In the genomic region with DNA sequence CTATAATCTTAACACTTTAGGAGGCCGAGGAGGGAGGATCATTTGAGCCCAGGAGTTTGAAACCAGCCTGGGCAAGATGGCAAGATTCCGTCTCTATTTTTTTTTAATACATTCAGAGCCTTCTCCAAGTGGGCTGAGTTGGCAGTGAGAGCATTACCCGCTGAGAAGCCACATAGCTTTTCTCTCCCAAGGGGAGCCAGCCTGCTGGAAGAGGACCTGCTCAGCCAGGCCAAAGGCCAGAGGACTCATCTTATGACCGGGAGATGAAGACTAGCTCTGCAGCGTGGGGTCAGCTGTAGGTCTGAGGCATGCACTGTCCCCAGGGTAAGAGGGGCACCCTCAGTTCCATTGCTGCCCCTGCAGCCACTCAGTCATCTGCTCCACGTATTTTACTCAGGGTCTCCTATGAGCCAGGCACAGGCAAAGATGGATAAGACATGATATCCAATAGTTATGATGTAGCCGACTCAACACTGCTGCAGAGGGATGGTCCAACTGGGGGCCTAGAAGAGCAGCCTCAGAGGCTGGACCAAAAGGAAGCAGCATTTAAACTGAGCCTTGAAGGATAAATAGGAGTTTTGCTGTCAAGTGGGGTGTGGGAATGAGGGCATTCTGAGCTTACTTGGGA, we compare ENCODE assay signal across 10 cellular contexts. TPM values are rescaled to one million over a fixed set of nuclear protein-coding genes. Genes with fewer than 3 reads are reported as not detected.
A peak's percentile ranks its signal among the peaks of the same experiment; 100 is the strongest.
DNase-seq lines count a peak whose midpoint lies in the region; ATAC-seq and TF ChIP-seq lines count a peak whose summit lies in the region.
"Had no signal": no experiment of that assay in that cellular context is flagged by ENCODE, and none has a peak within 500 bp of the region (broad histone marks: within the 10 kb centered on the region; RNA-seq: fewer than 3 reads in every experiment).

No MANE protein-coding gene starts in this region.

- H3K18ac ChIP-seq in IMR-90 (ENCODE audit: low read depth, low read length), result no peak overlapping the region

- no peaks in the 10 kb centered on the region for H3K36me3 ChIP-seq in CD8-positive, alpha-beta memory T cell (ENCODE audit: insufficient read depth, low read length)
- H3K36me3 ChIP-seq in IMR-90 (ENCODE audit: control insufficient read depth, insufficient read depth, low read length), result peaks cover 6% of the 10 kb centered on the region
- H3K36me3 ChIP-seq in endodermal cell (ENCODE audit: control insufficient read depth, insufficient read depth, low read length), result peaks cover 6% of the 10 kb centered on the region
- peaks cover 7% of the 10 kb centered on the region for H3K36me3 ChIP-seq in osteoblast (ENCODE audit: insufficient read depth, low read length)

- no peak overlapping the region; the same call in 1 of the 2 replicates for H2BK120ac ChIP-seq in IMR-90 (ENCODE audit: low read depth, low read length)

- TF ChIP-seq POLR2A in IMR-90 (IDR thresholded peaks at IDR 0.05; ENCODE audit: low read depth, low read length), result no peak

- peaks cover 9 to 23% (median 9%) of the 10 kb centered on the region in 3 donors for H3K4me1 Mint-ChIP-seq in CD8-positive, alpha-beta memory T cell
- H3K4me1 Mint-ChIP-seq in endodermal cell, result peaks cover 21% of the 10 kb centered on the region

- peaks cover 17 to 33% of the 10 kb centered on the region in 2 experiments; a peak in 3 of 4 replicates for H3K79me1 ChIP-seq in IMR-90 (ENCODE audit: low read depth in 1 of 2, low read length in 2 of 2)

- H3K27me3 ChIP-seq in CD8-positive, alpha-beta memory T cell (ENCODE audit: insufficient read depth, low read length, poor library complexity, severe bottlenecking), result peaks cover 5% of the 10 kb centered on the region
- H3K27me3 ChIP-seq in IMR-90 (ENCODE audit: control insufficient read depth, insufficient read depth, low read length) (no peaks in the 10 kb centered on the region), endodermal cell (ENCODE audit: control insufficient read depth, insufficient read depth, low read length, poor library complexity, severe bottlenecking) (no peaks in the 10 kb centered on the region), osteoblast (ENCODE audit: insufficient read depth, low read length) (no peaks in the 10 kb centered on the region)

- H2AFZ ChIP-seq in IMR-90 (replicated peaks; ENCODE audit: low read length, poor library complexity), result no peak overlapping the region
- no peak overlapping the region for H2AFZ ChIP-seq in osteoblast (ENCODE audit: low read length)

- intact Hi-C loops in IMR-90 (cut with micrococcal nuclease), result loop anchor here (2.0 kb wide), 1 partner anchor 35 kb away; no protein-coding TSS in a partner anchor

- H4K91ac ChIP-seq in IMR-90 (ENCODE audit: insufficient read depth, low read depth, low read length), result no peak overlapping the region

- in situ Hi-C loops in IMR-90 (cut with MboI; ENCODE audit: low sequenced_read_pairs), result no loop called here

- peaks cover 28 to 29% of the 10 kb centered on the region in 2 donors for H3K27me3 Mint-ChIP-seq in CD8-positive, alpha-beta memory T cell
- peaks cover 9% of the 10 kb centered on the region for H3K27me3 Mint-ChIP-seq in endodermal cell (ENCODE audit: insufficient read depth)

- no peaks in the 10 kb centered on the region for H3K9me3 Mint-ChIP-seq in CD8-positive, alpha-beta memory T cell
- no peaks in the 10 kb centered on the region for H3K9me3 Mint-ChIP-seq in endodermal cell

- CTCF ChIA-PET in CD8-positive, alpha-beta memory T cell (lab: Charles Lee), result interaction anchor here (1.3 to 14.6 kb wide), 3 partner anchors 10 to 26 kb away, joined by 4 to 199 read pairs (median 16); a partner anchor contains a TSS
- CTCF ChIA-PET in IMR-90 (lab: Yijun Ruan, JAX), result interaction anchor here (0.6 kb wide), 1 partner anchor 1936 kb away, joined by 5 read pairs; no protein-coding TSS in a partner anchor

- peak overlapping the region; percentile 68 for H3K23ac ChIP-seq in IMR-90 (ENCODE audit: low read depth, low read length)

- H2BK5ac ChIP-seq in IMR-90 (ENCODE audit: low read depth, low read length, poor library complexity, severe bottlenecking), result no peak overlapping the region

- POLR2A ChIA-PET in CD8-positive, alpha-beta memory T cell (lab: Charles Lee), result no interaction called here
- POLR2A ChIA-PET in IMR-90 (lab: Charles Lee; ENCODE audit: unreplicated experiment), result interaction anchor here (0.6 to 0.7 kb wide), 2 partner anchors 15 to 1536 kb away, joined by 3 to 10 read pairs; no protein-coding TSS in a partner anchor

- H3K9ac ChIP-seq in IMR-90 (ENCODE audit: low read depth, low read length) (no peak overlapping the region), endodermal cell (ENCODE audit: extremely low read depth, low read length, poor library complexity, severe bottlenecking) (no peak overlapping the region)

- peak overlapping the region in 1 of 2 experiments; percentile 5; a peak in 1 of 4 replicates for H4K8ac ChIP-seq in IMR-90 (ENCODE audit: low read depth in 2 of 2, low read length in 2 of 2)

- DNase-seq in CD8-positive, alpha-beta memory T cell, result no peak
- DNase-seq in IMR-90 (no peak), endodermal cell (no peak), osteoblast (ENCODE audit: insufficient read length, low spot score, missing footprints) (peak; percentile 65), HuH-7 (ENCODE audit: low spot score) (no peak), NCI-H1417 (lab: John Stamatoyannopoulos, UW) (no peak), hepatic stellate cell (ENCODE audit: low spot score) (no peak)
- DNase-seq: activated CD4-positive, alpha-beta T cell treated with anti-CD3 and anti-CD28 coated beads for 36 hours; NCI-H2227 treated with DMSO at 0.1 percent for 48 hours; substantia nigra had no signal

- peaks cover 0 to 3% (median 0%) of the 10 kb centered on the region in 3 donors for H3K36me3 Mint-ChIP-seq in CD8-positive, alpha-beta memory T cell
- H3K36me3 Mint-ChIP-seq in endodermal cell (ENCODE audit: low read depth), result peaks cover 7% of the 10 kb centered on the region

- H3K4me3 Mint-ChIP-seq in CD8-positive, alpha-beta memory T cell, result peak overlapping the region; percentile 49 to 90 (median 66)
- H3K4me3 Mint-ChIP-seq in endodermal cell, result peak overlapping the region; percentile 1

- peak overlapping the region in 4 of 8 donors; percentile 2 to 98 (median 45) for H3K27ac Mint-ChIP-seq in CD8-positive, alpha-beta memory T cell
- H3K27ac Mint-ChIP-seq in endodermal cell, result no peak overlapping the region
- H3K27ac Mint-ChIP-seq: activated CD4-positive, alpha-beta T cell treated with anti-CD3 and anti-CD28 coated beads for 36 hours had no signal

- H3K4ac ChIP-seq in IMR-90 (ENCODE audit: low read depth, low read length), result peak overlapping the region; percentile 37; the same call in 1 of the 2 replicates

- H3K9me3 ChIP-seq in CD8-positive, alpha-beta memory T cell (ENCODE audit: low read length), result no peaks in the 10 kb centered on the region
- H3K9me3 ChIP-seq in IMR-90 (ENCODE audit: control insufficient read depth, insufficient read depth, low read length) (no peaks in the 10 kb centered on the region), endodermal cell (ENCODE audit: control insufficient read depth, low read length) (no peaks in the 10 kb centered on the region), osteoblast (ENCODE audit: low read depth, low read length) (no peaks in the 10 kb centered on the region)

- no peak for TF ChIP-seq CTCF in IMR-90 (conservative IDR thresholded peaks at IDR 0.05; ENCODE audit: low read depth, low read length)
- TF ChIP-seq CTCF in endodermal cell (conservative IDR thresholded peaks at IDR 0.05), result no peak
- no peak for TF ChIP-seq CTCF in osteoblast (IDR thresholded peaks at IDR 0.05; ENCODE audit: extremely low read depth, low read depth, low read length)

- H2BK20ac ChIP-seq in IMR-90 (ENCODE audit: low read depth, low read length), result no peak overlapping the region

- no peak overlapping the region for H2BK15ac ChIP-seq in IMR-90 (ENCODE audit: low read depth, low read length)

- H4K5ac ChIP-seq in IMR-90 (ENCODE audit: low read depth, low read length), result no peak overlapping the region

- no peak overlapping the region for H3K14ac ChIP-seq in IMR-90 (replicated peaks; ENCODE audit: low read depth, low read length)

- no TSS peak for BruUV-seq in IMR-90 (replicated peaks; lab: Mats Ljungman, UMichigan)

- peaks cover 20% of the 10 kb centered on the region for H4K20me1 ChIP-seq in IMR-90 (ENCODE audit: insufficient read depth, low read length)
- H4K20me1 ChIP-seq in osteoblast (ENCODE audit: insufficient read depth, low read length), result peaks cover 19% of the 10 kb centered on the region

- H3K4me2 ChIP-seq in IMR-90 (ENCODE audit: low read depth, low read length) (no peak overlapping the region), osteoblast (ENCODE audit: insufficient read depth, low read length) (no peak overlapping the region)

- H2AK9ac ChIP-seq in IMR-90 (replicated peaks; ENCODE audit: low read depth, low read length, poor library complexity), result peak overlapping the region; percentile 37

- 100% methylated on average over 1 of the region's 7 CpGs; no CpG with 5 or more reads in 1 of the 2 experiments for WGBS in IMR-90 (ENCODE audit: extremely low coverage in 2 of 2, insufficient read length in 1 of 2), 2 experiments
- WGBS in endodermal cell (ENCODE audit: insufficient coverage in 1 of 2, insufficient read length in 1 of 2), 2 experiments, result 92 to 93% methylated on average over 7 of the region's 7 CpGs

- no peak for TF ChIP-seq RAD21 in IMR-90 (IDR thresholded peaks at IDR 0.05; ENCODE audit: low read length)

- no peak overlapping the region for H3K4me3 ChIP-seq in CD8-positive, alpha-beta memory T cell (ENCODE audit: low read length)
- no peak overlapping the region for H3K4me3 ChIP-seq in IMR-90 (ENCODE audit: insufficient read depth, low read depth, low read length)
- no peak overlapping the region for H3K4me3 ChIP-seq in endodermal cell (ENCODE audit: low read length)
- H3K4me3 ChIP-seq in osteoblast (ENCODE audit: insufficient read depth, low read length), result no peak overlapping the region

- H3K56ac ChIP-seq in IMR-90 (ENCODE audit: extremely low read depth, insufficient read depth, low read length), result no peak overlapping the region

- peaks cover 20% of the 10 kb centered on the region for H3K9me1 ChIP-seq in IMR-90 (ENCODE audit: insufficient read depth, low read length)

- peaks cover 29% of the 10 kb centered on the region for H3K79me2 ChIP-seq in osteoblast (ENCODE audit: insufficient read depth, low read length)

- no peak for ATAC-seq in IMR-90 (ENCODE audit: low read depth)
- ATAC-seq: activated CD4-positive, alpha-beta T cell treated with anti-CD3 and anti-CD28 coated beads for 36 hours had no signal

- no peaks in the 10 kb centered on the region for H3K4me1 ChIP-seq in CD8-positive, alpha-beta memory T cell (ENCODE audit: insufficient read depth, low read length)
- H3K4me1 ChIP-seq in IMR-90 (ENCODE audit: control insufficient read depth, insufficient read depth, low read length) (peaks cover 20% of the 10 kb centered on the region), endodermal cell (ENCODE audit: control insufficient read depth, insufficient read depth, low read length) (peaks cover 4% of the 10 kb centered on the region), osteoblast (ENCODE audit: insufficient read depth, low read length) (peaks cover 43% of the 10 kb centered on the region)

- peak overlapping the region; percentile 69 for H2AK5ac ChIP-seq in IMR-90 (ENCODE audit: low read depth, low read length)

- dilution Hi-C loops in IMR-90 (cut with HindIII; ENCODE audit: low sequenced_read_pairs, unreplicated experiment), result no loop called here

- no peak overlapping the region for H3K27ac ChIP-seq in CD8-positive, alpha-beta memory T cell (ENCODE audit: low read depth, low read length)
- no peak overlapping the region for H3K27ac ChIP-seq in IMR-90 (ENCODE audit: insufficient read depth, low read length)
- no peak overlapping the region for H3K27ac ChIP-seq in endodermal cell (ENCODE audit: low read depth, low read length)
- peak overlapping the region; percentile 9 for H3K27ac ChIP-seq in osteoblast (ENCODE audit: low read depth, low read length)

RNA-seq across cellular contexts. Expression of a gene that starts 1.8 kb away (rescaled TPM):
- 1 to 10 TPM; 4.3 to 4.7 TPM for total RNA-seq in CD8-positive, alpha-beta memory T cell
- 0.15 TPM for polyA plus RNA-seq in CD8-positive, alpha-beta memory T cell
- total RNA-seq in IMR-90 (2012; rRNA removed), result 12.0 and 15.6 TPM in 2 replicates
- polyA plus RNA-seq in IMR-90 (2012; rRNA removed), result 61.1 and 68.1 TPM in 2 replicates
- 58.1 and 69.3 TPM in 2 replicates for polyA plus RNA-seq in IMR-90 (2012; cell fraction: cytosol; rRNA removed)
- polyA plus RNA-seq in IMR-90 (2012; cell fraction: nucleus; rRNA removed; ENCODE audit: low replicate concordance), result 57.1 and 59.0 TPM in 2 replicates
- total RNA-seq in endodermal cell, result 10 to 100 TPM; 44.3 to 47.9 TPM
- polyA plus RNA-seq in endodermal cell (2013, experiment 1 of 2), result 33.1 TPM
- polyA plus RNA-seq in endodermal cell (2013, experiment 2 of 2), result 31.4 TPM
- total RNA-seq in osteoblast, result 56.6 and 57.5 TPM in 2 replicates

RNA-seq across cellular contexts. Expression of a gene that starts 24.7 kb away (rescaled TPM):
- 1 to 10 TPM; 2.3 TPM for total RNA-seq in CD8-positive, alpha-beta memory T cell
- polyA plus RNA-seq in CD8-positive, alpha-beta memory T cell, result 3.1 TPM
- total RNA-seq in IMR-90 (2012; rRNA removed) (26.7 and 30.8 TPM in 2 replicates), endodermal cell (1 to 10 TPM; 3.9 to 4.3 TPM), osteoblast (101 and 105 TPM in 2 replicates)
- 29.8 and 33.6 TPM in 2 replicates for polyA plus RNA-seq in IMR-90 (2012; rRNA removed)
- polyA plus RNA-seq in IMR-90 (2012; cell fraction: cytosol; rRNA removed), result 26.3 and 37.5 TPM in 2 replicates
- polyA plus RNA-seq in IMR-90 (2012; cell fraction: nucleus; rRNA removed; ENCODE audit: low replicate concordance), result 27.2 and 28.1 TPM in 2 replicates
- 2.7 TPM for polyA plus RNA-seq in endodermal cell (2013, experiment 1 of 2)
- 2.7 TPM for polyA plus RNA-seq in endodermal cell (2013, experiment 2 of 2)

RNA-seq across cellular contexts. Expression of a gene that starts 25.2 kb away (rescaled TPM):
- total RNA-seq in CD8-positive, alpha-beta memory T cell, result 10 to 100 TPM; 27.4 to 28.6 TPM
- 31.4 TPM for polyA plus RNA-seq in CD8-positive, alpha-beta memory T cell
- total RNA-seq in IMR-90 (2012; rRNA removed), result 12.8 and 13.1 TPM in 2 replicates
- 18.7 and 22.2 TPM in 2 replicates for polyA plus RNA-seq in IMR-90 (2012; rRNA removed)
- polyA plus RNA-seq in IMR-90 (2012; cell fraction: cytosol; rRNA removed), result 12.2 and 16.5 TPM in 2 replicates
- 83.7 and 91.3 TPM in 2 replicates for polyA plus RNA-seq in IMR-90 (2012; cell fraction: nucleus; rRNA removed; ENCODE audit: low replicate concordance)
- 10 to 100 TPM; 33.5 to 36.3 TPM for total RNA-seq in endodermal cell
- polyA plus RNA-seq in endodermal cell (2013, experiment 1 of 2), result 22.3 TPM
- 17.6 TPM for polyA plus RNA-seq in endodermal cell (2013, experiment 2 of 2)
- 16.5 and 19.9 TPM in 2 replicates for total RNA-seq in osteoblast
